17 cellular contexts compared by ENCODE assay signal in the genomic region with DNA sequence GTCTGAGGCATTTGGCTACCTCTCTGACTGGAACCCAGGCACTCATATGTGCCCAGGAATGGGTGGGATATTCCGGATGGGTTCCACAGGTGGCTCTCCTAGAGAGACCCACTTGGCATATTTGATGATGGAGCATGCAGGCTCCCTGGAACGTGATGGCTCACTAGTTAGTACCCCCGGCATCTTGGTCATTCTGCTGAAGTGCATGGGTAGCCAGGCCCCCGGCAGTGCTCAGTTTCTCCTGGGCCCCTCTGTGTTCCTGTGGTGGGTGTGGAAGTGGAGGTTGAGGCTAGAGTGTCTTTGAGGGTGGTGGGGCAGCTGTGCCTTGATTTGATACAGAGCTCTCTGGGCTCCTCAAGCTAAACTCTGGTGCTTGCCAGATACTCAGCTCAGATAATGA.
"Had no signal": no experiment of that assay in that cellular context is flagged by ENCODE, and none has a peak within 500 bp of the region (broad histone marks: within the 10 kb centered on the region; RNA-seq: fewer than 3 reads in every experiment).

No MANE protein-coding gene starts in this region.

- H3K36me3 Mint-ChIP-seq: natural killer cell had no signal

- H3K9me3 Mint-ChIP-seq: natural killer cell had no signal

- H3K27ac ChIP-seq: coronary artery, heart left ventricle, ovary, right atrium auricular region, sigmoid colon, skin epidermis, stomach, thoracic aorta, transverse colon had no signal

- H3K4me1 Mint-ChIP-seq: neural crest cell had no signal

- H3K9me3 ChIP-seq: heart left ventricle, ovary, right atrium auricular region, sigmoid colon, stomach, thoracic aorta, transverse colon had no signal

- H3K4me3 Mint-ChIP-seq: natural killer cell, neural crest cell had no signal

- H3K27ac Mint-ChIP-seq: natural killer cell had no signal

- ATAC-seq: heart left ventricle, natural killer cell had no signal

- H3K4me3 ChIP-seq: coronary artery, heart left ventricle, ovary, right atrium auricular region, sigmoid colon, skin epidermis, stomach, thoracic aorta, transverse colon had no signal

- H3K36me3 ChIP-seq: heart left ventricle, ovary, right atrium auricular region, sigmoid colon, stomach, thoracic aorta, transverse colon had no signal

- H3K27me3 ChIP-seq: ovary, right atrium auricular region, sigmoid colon, transverse colon had no signal

- DNase-seq: effector CD8-positive, alpha-beta T cell; heart left ventricle; hippocampal formation; kidney glomerular epithelial cell; natural killer cell; ovary; sigmoid colon; stimulated activated CD4-positive, alpha-beta T cell treated with anti-CD3 and anti-CD28 coated beads, Interleukin-12 subunit alpha, Interleukin-12 subunit beta, amount 100 ng/mL, for 4 hours; stimulated activated naive CD4-positive, alpha-beta T cell; stomach; substantia nigra; transverse colon had no signal

- H3K4me1 ChIP-seq: transverse colon had no signal
